26 cellular contexts compared by ENCODE assay signal in the genomic region with DNA sequence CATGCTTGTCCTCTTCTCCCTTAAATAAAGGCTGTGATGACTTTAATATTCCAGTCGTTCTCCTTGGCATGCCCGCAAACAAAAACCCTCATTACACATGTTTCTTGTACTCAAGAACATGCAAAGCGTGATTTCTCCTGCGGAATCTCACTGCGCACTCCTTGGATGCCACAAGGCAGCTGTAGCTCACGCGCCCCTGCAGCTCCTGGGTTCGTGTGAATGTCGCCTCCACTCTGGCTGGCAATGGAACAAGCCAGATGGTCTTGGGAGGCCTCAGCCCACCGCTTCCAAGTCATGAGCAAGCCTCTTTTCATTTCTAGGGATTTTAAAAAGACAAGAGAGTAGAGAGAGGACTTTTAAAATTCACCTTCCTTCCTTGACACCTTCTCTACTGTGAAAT.
"Had no signal": no experiment of that assay in that cellular context is flagged by ENCODE, and none has a peak within 500 bp of the region (broad histone marks: within the 10 kb centered on the region; RNA-seq: fewer than 3 reads in every experiment).

No MANE protein-coding gene starts in this region.

- H3K4me3 ChIP-seq: adrenal gland, breast epithelium, SK-N-MC had no signal

- H3K9me3 ChIP-seq: adrenal gland, breast epithelium had no signal

- H3K36me3 ChIP-seq: adrenal gland, breast epithelium had no signal

- DNase-seq: activated B cell treated with CpG ODN at 0.5 μM for 24 hours; activated CD4-positive, alpha-beta memory T cell treated with anti-CD3 and anti-CD28 coated beads for 36 hours; activated CD4-positive, alpha-beta T cell treated with anti-CD3 and anti-CD28 coated beads, Interleukin-2, amount 10 ng/mL, durations not matched to agents 7 days and 5 days; activated CD8-positive, alpha-beta memory T cell treated with anti-CD3 and anti-CD28 coated beads for 24 hours; activated effector memory CD4-positive, alpha-beta T cell treated with anti-CD3 and anti-CD28 coated beads, Interleukin-2, amount 50 U/mL, for 16 hours; activated naive CD4-positive, alpha-beta T cell treated with anti-CD3 and anti-CD28 coated beads, Interleukin-2, amount 10 ng/mL, durations not matched to agents 7 days and 5 days; activated naive CD8-positive, alpha-beta T cell treated with anti-CD3 and anti-CD28 coated beads, Interleukin-2, amount 10 ng/mL, durations not matched to agents 7 days and 5 days; activated T-cell treated with anti-CD3 and anti-CD28 coated beads, Interleukin-2, amount 50 U/mL, for 4 hours; adrenal gland; caudate nucleus; Karpas-422; NCI-H1105 treated with DMSO at 0.1 percent for 48 hours; NCI-H1436 treated with DMSO at 0.1 percent for 48 hours; NCI-H187; NCI-H2081; NCI-H524 treated with DMSO at 0.1 percent for 48 hours; NCI-H748 treated with DMSO at 0.1 percent for 48 hours; OCI-M1; RPMI8226; T-cell; T-helper 2 cell; T1000 had no signal

- H3K27me3 ChIP-seq: adrenal gland, breast epithelium had no signal

- H3K4me1 ChIP-seq: adrenal gland, breast epithelium had no signal

- H3K27ac ChIP-seq: adrenal gland, breast epithelium, SK-N-MC had no signal

- ATAC-seq: activated T-cell treated with anti-CD3 and anti-CD28 coated beads, Interleukin-2, amount 50 U/mL, for 4 hours; Panc1; Right ventricle myocardium inferior; T-cell had no signal
